ENCODE assay signal across 29 cellular contexts in the genomic region with DNA sequence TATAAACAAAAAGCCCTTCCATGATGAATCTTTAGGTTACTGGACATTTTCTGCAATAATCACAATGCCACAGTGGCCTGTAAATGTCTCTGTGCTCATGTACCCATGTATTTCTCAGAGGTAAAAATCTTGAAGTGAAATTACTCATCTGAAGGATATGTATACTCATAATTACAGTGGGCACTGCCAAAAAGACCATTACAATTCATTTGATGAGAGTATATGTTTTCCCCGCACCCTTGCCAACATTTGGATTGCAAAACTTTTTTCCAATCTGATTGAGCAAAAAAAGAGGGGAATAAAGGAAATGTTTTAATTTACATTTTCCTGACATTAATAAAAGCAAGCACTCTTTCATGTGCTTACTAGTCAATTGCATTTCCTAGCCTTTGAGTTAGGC.
"Had no signal": no experiment of that assay in that cellular context is flagged by ENCODE, and none has a peak within 500 bp of the region (broad histone marks: within the 10 kb centered on the region; RNA-seq: fewer than 3 reads in every experiment).

No MANE protein-coding gene starts in this region.

- DNase-seq: activated CD4-positive, alpha-beta T cell treated with anti-CD3 and anti-CD28 coated beads, Interleukin-2, amount 10 ng/mL, durations not matched to agents 24 days and 14 days; activated CD4-positive, alpha-beta T cell treated with anti-CD3 and anti-CD28 coated beads, Interleukin-2, amount 50 U/mL, for 4 hours; activated CD8-positive, alpha-beta T cell treated with anti-CD3 and anti-CD28 coated beads for 36 hours; activated effector memory CD4-positive, alpha-beta T cell treated with anti-CD3 and anti-CD28 coated beads, Interleukin-2, amount 50 U/mL, for 16 hours; activated naive CD4-positive, alpha-beta T cell; activated naive CD4-positive, alpha-beta T cell treated with anti-CD3 and anti-CD28 coated beads, Interleukin-2, amount 50 U/mL, for 16 hours; activated naive CD8-positive, alpha-beta T cell treated with anti-CD3 and anti-CD28 coated beads for 36 hours; activated T-cell treated with anti-CD3 and anti-CD28 coated beads, Interleukin-2, amount 50 U/mL, for 1 hour; activated T-cell treated with anti-CD3 and anti-CD28 coated beads, Interleukin-2, amount 50 U/mL, for 72 hours; amniotic stem cell; caudate nucleus; cerebellar nuclear complex; Kasumi-1; KG1; NCI-H1105; NCI-H1417 treated with DMSO at 0.1 percent for 48 hours; NCI-H1694; NCI-H1930; NCI-H2081 treated with DMSO at 0.1 percent for 48 hours; NCI-H510A; NCI-H526; NCI-H774; NK-92 treated with Interleukin-12 subunit alpha and Interleukin-12 subunit beta, amount 100 ng/mL, for 24 hours; PC-3; Peyer's patch; Right ventricle myocardium superior; RPMI8226 had no signal

- H3K9me3 ChIP-seq: ascending aorta, Peyer's patch had no signal

- H3K27me3 ChIP-seq: ascending aorta, Peyer's patch had no signal

- H3K36me3 ChIP-seq: ascending aorta, Peyer's patch had no signal

- ATAC-seq: activated CD8-positive, alpha-beta T cell treated with anti-CD3 and anti-CD28 coated beads for 36 hours; activated T-cell treated with anti-CD3 and anti-CD28 coated beads, Interleukin-2, amount 50 U/mL, for 72 hours; activated T-helper 17 cell treated with anti-CD3 and anti-CD28 coated beads, Interleukin-2, amount 50 U/mL, for 72 hours; PC-3 had no signal

- H3K4me3 ChIP-seq: ascending aorta, Peyer's patch had no signal

- H3K4me1 ChIP-seq: ascending aorta, Peyer's patch had no signal

- H3K27ac ChIP-seq: ascending aorta, Peyer's patch had no signal
